In genomic region chr12:14629832-14630688, GRCh38 we compare ENCODE assay signal across 8 cellular contexts.
A peak's percentile ranks its signal among the peaks of the same experiment; 100 is the strongest.
DNase-seq lines count a peak whose midpoint lies in the region; ATAC-seq and TF ChIP-seq lines count a peak whose summit lies in the region.

No MANE protein-coding gene starts in this region.

- H3K9me3 Mint-ChIP-seq in WTC11 = peaks cover 3% of the 10 kb centered on the region

- H3K36me3 Mint-ChIP-seq in WTC11 = no peaks in the 10 kb centered on the region

- H3K4me3 Mint-ChIP-seq in WTC11 = no peak overlapping the region

- no peak overlapping the region for H3K27ac ChIP-seq in caudate nucleus (ENCODE audit: low read depth, low read length)

- TF ChIP-seq CTCF in WTC11 (IDR thresholded peaks at IDR 0.05) = peak; percentile 93

- 0 out of 2 replicates have a peak overlapping the region, but pooled peaks have one; percentile 30 for H3K27ac Mint-ChIP-seq in WTC11

- ATAC-seq in GM18873 (IDR thresholded peaks at IDR 0.05; ENCODE audit: low FRiP score, unreplicated experiment) (peak; percentile 91), HG03103 (IDR thresholded peaks at IDR 0.05; ENCODE audit: low read depth, unreplicated experiment) (peak; percentile 99), WTC11 (peak; percentile 100)

- DNase-seq in AG08396 (ENCODE audit: low spot score) (peak; percentile 69), NCI-H2196 treated with DMSO at 0.1 percent for 48 hours (lab: John Stamatoyannopoulos, UW; ENCODE audit: unreplicated experiment) (peak; percentile 3), WTC11 (ENCODE audit: low spot score) (peak; percentile 82), caudate nucleus (lab: John Stamatoyannopoulos, UW) (peak in 43 of 61 donors; percentile 4 to 80 (median 31)), kidney glomerular epithelial cell (lab: John Stamatoyannopoulos, UW) (peak; percentile 79)
- peak; percentile 53 for DNase-seq in stimulated activated CD4-positive, alpha-beta T cell treated with anti-CD3 and anti-CD28 coated beads, Interleukin-2, amount 100 ng/mL, for 48 hours

- no peaks in the 10 kb centered on the region for H3K27me3 Mint-ChIP-seq in WTC11 (ENCODE audit: low read depth)

- POLR2A ChIA-PET in WTC11 (lab: Charles Lee) = no interaction called here

- CTCF ChIA-PET in WTC11 (lab: Charles Lee) = interaction anchor here (1.0 kb wide), 5 partner anchors 25 to 392 kb away, joined by 3 to 6 read pairs (median 4); no protein-coding TSS in a partner anchor

- H3K4me1 Mint-ChIP-seq in WTC11 = peaks cover 19% of the 10 kb centered on the region

TF ChIP-seq in WTC11, 78 proteins besides CTCF, POLR2A, EP300 and RAD21:
- no peak for TF ChIP-seq ZNF671 (CRISPR knock-in tag; IDR thresholded peaks at IDR 0.05)
- no peak for TF ChIP-seq FOXJ3 (CRISPR knock-in tag; IDR thresholded peaks at IDR 0.05; ENCODE audit: borderline replicate concordance)
- TF ChIP-seq PRDM15 (CRISPR knock-in tag; IDR thresholded peaks at IDR 0.05) = no peak
- TF ChIP-seq SOX15 (CRISPR knock-in tag; IDR thresholded peaks at IDR 0.05) = no peak
- TF ChIP-seq ZSCAN18 (CRISPR knock-in tag; IDR thresholded peaks at IDR 0.05) = no peak
- TF ChIP-seq ARID4B (CRISPR knock-in tag; IDR thresholded peaks at IDR 0.05; ENCODE audit: borderline replicate concordance) = no peak
- TF ChIP-seq OVOL2 (CRISPR knock-in tag; IDR thresholded peaks at IDR 0.05; ENCODE audit: borderline replicate concordance) = no peak
- no peak for TF ChIP-seq ATF3 (CRISPR knock-in tag; conservative IDR thresholded peaks at IDR 0.05)
- TF ChIP-seq NR1H2 (CRISPR knock-in tag; IDR thresholded peaks at IDR 0.05) = no peak
- no peak for TF ChIP-seq ESRRA (CRISPR knock-in tag; IDR thresholded peaks at IDR 0.05; ENCODE audit: borderline replicate concordance)
- no peak for TF ChIP-seq SMAD3 (CRISPR knock-in tag; IDR thresholded peaks at IDR 0.05; ENCODE audit: borderline replicate concordance)
- no peak for TF ChIP-seq GABPB1 (CRISPR knock-in tag; IDR thresholded peaks at IDR 0.05)
- TF ChIP-seq ZBTB21 (CRISPR knock-in tag; IDR thresholded peaks at IDR 0.05; ENCODE audit: borderline replicate concordance) = no peak
- no peak for TF ChIP-seq CREB1 (CRISPR knock-in tag; IDR thresholded peaks at IDR 0.05)
- TF ChIP-seq HMGXB4 (CRISPR knock-in tag; IDR thresholded peaks at IDR 0.05) = no peak
- TF ChIP-seq NFYB (CRISPR knock-in tag; conservative IDR thresholded peaks at IDR 0.05; ENCODE audit: low read depth) = no peak
- no peak for TF ChIP-seq USF2 (CRISPR knock-in tag; IDR thresholded peaks at IDR 0.05)
- TF ChIP-seq ETV6 (CRISPR knock-in tag; IDR thresholded peaks at IDR 0.05) = no peak

Comparison
In these comparisons a context has a peak if more than half of its experiments do, and no peak if none do; other contexts are left out.
1. DNase-seq: peak in every context shown above with its lines; median percentile 82 in WTC11; 79 in kidney glomerular epithelial cell; 69 in AG08396; 53 in stimulated activated CD4-positive, alpha-beta T cell treated with anti-CD3 and anti-CD28 coated beads, Interleukin-2, amount 100 ng/mL, for 48 hours; 31 in caudate nucleus; 3 in NCI-H2196 treated with DMSO at 0.1 percent for 48 hours.